In the genomic region with DNA sequence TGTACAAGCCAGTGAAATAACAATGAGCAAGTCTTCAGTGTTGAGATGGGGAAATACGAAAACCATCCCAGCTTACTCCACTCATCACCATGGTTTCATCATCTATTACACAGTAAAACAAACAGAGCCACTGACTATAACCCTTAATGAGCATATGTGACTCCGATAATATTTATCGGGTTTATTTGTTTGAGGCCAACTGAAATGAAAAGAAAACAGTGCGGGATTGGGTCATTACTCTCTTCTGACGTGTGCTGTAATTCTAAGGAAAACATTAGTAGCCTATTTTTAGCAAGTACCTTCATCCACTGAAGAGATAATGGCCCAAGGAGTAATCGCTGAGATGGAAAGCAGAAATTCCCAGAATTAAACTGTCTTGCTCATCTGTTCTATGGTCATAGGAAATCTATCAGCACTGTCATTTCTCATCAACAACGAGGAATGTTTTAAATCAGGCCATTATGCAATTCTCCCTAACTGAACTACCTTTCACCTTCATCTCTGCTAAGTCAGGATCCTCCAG, we compare ENCODE assay signal across 11 cellular contexts.
DNase-seq lines count a peak whose midpoint lies in the region; ATAC-seq, FAIRE-seq and TF ChIP-seq lines count a peak whose summit lies in the region.
"Had no signal": no experiment of that assay in that cellular context is flagged by ENCODE, and none has a peak within 500 bp of the region (broad histone marks: within the 10 kb centered on the region; RNA-seq: fewer than 3 reads in every experiment).

No MANE protein-coding gene starts in this region.

- WGBS in GM23248 (ENCODE audit: low coverage in 1 of 2, low lambda C conversion rate in 2 of 2, missing lambda C conversion rate in 2 of 2), 2 experiments = 82 to 85% methylated on average over 7 of the region's 7 CpGs

- no peaks in the 10 kb centered on the region for H3K36me3 ChIP-seq in GM23248 (ENCODE audit: low read depth)
- H3K36me3 ChIP-seq in CD8-positive, alpha-beta T cell (ENCODE audit: insufficient read depth, low read length) = no peaks in the 10 kb centered on the region
- H3K36me3 ChIP-seq: suprapubic skin had no signal

- no peak overlapping the region for H3K4me3 Mint-ChIP-seq in CD8-positive, alpha-beta T cell

- POLR2A ChIA-PET in CD8-positive, alpha-beta T cell (lab: Charles Lee) = no interaction called here

- no peaks in the 10 kb centered on the region for H3K79me2 ChIP-seq in GM23248 (ENCODE audit: insufficient read depth)

- H3K27me3 ChIP-seq in GM23248 (replicated peaks; ENCODE audit: insufficient read depth) = no peaks in the 10 kb centered on the region
- no peaks in the 10 kb centered on the region for H3K27me3 ChIP-seq in CD8-positive, alpha-beta T cell (ENCODE audit: insufficient read depth, low read length)
- H3K27me3 ChIP-seq: foreskin keratinocyte, suprapubic skin had no signal

- no peaks in the 10 kb centered on the region for H3K9me3 Mint-ChIP-seq in CD8-positive, alpha-beta T cell

- in situ Hi-C loops in GM23248 (cut with MboI) = no loop called here

- no peak overlapping the region for H2AFZ ChIP-seq in GM23248

- no peak for ATAC-seq in CD8-positive, alpha-beta T cell
- ATAC-seq: foreskin keratinocyte, K562 had no signal

- peak; percentile 72 for DNase-seq in GM23248
- peak; percentile 91 for DNase-seq in RCC 7860 (ENCODE audit: low spot score)
- peak; percentile 98 for DNase-seq in fibroblast of the aortic adventitia (ENCODE audit: low read depth)
- peak; percentile 92 for DNase-seq in skeletal muscle cell (ENCODE audit: low read depth)
- no peak for DNase-seq in activated CD4-positive, CD25-positive, alpha-beta regulatory T cell treated with anti-CD3 and anti-CD28 coated beads, Interleukin-2, amount 50 U/mL, for 72 hours
- DNase-seq in activated CD4-positive, alpha-beta T cell treated with anti-CD3 and anti-CD28 coated beads for 4 hours = no peak
- DNase-seq in CD8-positive, alpha-beta T cell = no peak
- DNase-seq: foreskin keratinocyte, GDM1 had no signal

- no peaks in the 10 kb centered on the region for H3K9me3 ChIP-seq in GM23248 (ENCODE audit: low read depth)
- H3K9me3 ChIP-seq in CD8-positive, alpha-beta T cell (ENCODE audit: low read length) = no peaks in the 10 kb centered on the region
- H3K9me3 ChIP-seq: suprapubic skin had no signal

- H3K4me1 ChIP-seq in GM23248 (ENCODE audit: insufficient read depth) = 0 out of 2 replicates have a peak, but pooled peaks cover 10% of the 10 kb centered on the region
- H3K4me1 ChIP-seq in CD8-positive, alpha-beta T cell (ENCODE audit: insufficient read depth, low read length) = no peaks in the 10 kb centered on the region
- H3K4me1 ChIP-seq: foreskin keratinocyte, suprapubic skin had no signal

- no peak overlapping the region for H3K4me2 ChIP-seq in GM23248 (ENCODE audit: unreplicated experiment)

- no peak overlapping the region for H3K9ac ChIP-seq in GM23248

- H3K9me2 ChIP-seq in GM23248 (ENCODE audit: insufficient read depth) = no peaks in the 10 kb centered on the region

- no peaks in the 10 kb centered on the region for H3K27me3 Mint-ChIP-seq in CD8-positive, alpha-beta T cell (ENCODE audit: low read depth)

- H3K36me3 Mint-ChIP-seq in CD8-positive, alpha-beta T cell = no peaks in the 10 kb centered on the region

- H3K4me3 ChIP-seq in GM23248 (no peak overlapping the region), fibroblast of the aortic adventitia (ENCODE audit: low read depth, low read length) (no peak overlapping the region), skeletal muscle cell (ENCODE audit: low read depth, low read length) (no peak overlapping the region)
- no peak overlapping the region for H3K4me3 ChIP-seq in CD8-positive, alpha-beta T cell (ENCODE audit: low read depth, low read length)
- H3K4me3 ChIP-seq: K562, suprapubic skin had no signal

- intact Hi-C loops in CD8-positive, alpha-beta T cell (cut with DNase I, micrococcal nuclease) = no loop called here

- FAIRE-seq in RCC 7860 (lab: Jason Lieb, UNC) = peak; percentile 51
- FAIRE-seq: K562 had no signal

- H4K20me1 ChIP-seq in GM23248 (ENCODE audit: insufficient read depth) = no peaks in the 10 kb centered on the region

- H3K27ac Mint-ChIP-seq in CD8-positive, alpha-beta T cell = no peak overlapping the region

- CTCF ChIA-PET in CD8-positive, alpha-beta T cell (lab: Charles Lee) = interaction anchor here (1.0 kb wide), 1 partner anchor 17 kb away, joined by 3 read pairs; no protein-coding TSS in a partner anchor

- no peak for TF ChIP-seq CTCF in fibroblast of the aortic adventitia (IDR thresholded peaks at IDR 0.05; ENCODE audit: insufficient read depth, low read length)
- no peak for TF ChIP-seq CTCF in CD8-positive, alpha-beta T cell (IDR thresholded peaks at IDR 0.05)

- no peaks in the 10 kb centered on the region for H3K4me1 Mint-ChIP-seq in CD8-positive, alpha-beta T cell (ENCODE audit: low read depth)

- H3F3A ChIP-seq in GM23248 (ENCODE audit: insufficient read depth) = no peaks in the 10 kb centered on the region

- H3K27ac ChIP-seq in GM23248 = peak overlapping the region; percentile 26; the same call in 1 of the 2 replicates
- H3K27ac ChIP-seq in CD8-positive, alpha-beta T cell (ENCODE audit: low read depth, low read length) = no peak overlapping the region
- H3K27ac ChIP-seq: foreskin keratinocyte, suprapubic skin had no signal

Comparison
In these comparisons a context has a peak if more than half of its experiments do, and no peak if none do; other contexts are left out.
1. DNase-seq: peak in GM23248 (single experiment), RCC 7860 (single experiment), fibroblast of the aortic adventitia (single experiment) and skeletal muscle cell (single experiment); none in activated CD4-positive, CD25-positive, alpha-beta regulatory T cell treated with anti-CD3 and anti-CD28 coated beads, Interleukin-2, amount 50 U/mL, for 72 hours (single experiment), activated CD4-positive, alpha-beta T cell treated with anti-CD3 and anti-CD28 coated beads for 4 hours (0 of 2) and CD8-positive, alpha-beta T cell (0 of 7).